In genomic region chr20:25039697-25040437, GRCh38 we compare ENCODE assay signal across 9 cellular contexts. TPM values are rescaled to one million over a fixed set of nuclear protein-coding genes. Genes with fewer than 3 reads are reported as not detected.
DNase-seq lines count a peak whose midpoint lies in the region; ATAC-seq and TF ChIP-seq lines count a peak whose summit lies in the region.
"Had no signal": no experiment of that assay in that cellular context is flagged by ENCODE, and none has a peak within 500 bp of the region (broad histone marks: within the 10 kb centered on the region; RNA-seq: fewer than 3 reads in every experiment).

No MANE protein-coding gene starts in this region.

- no peaks in the 10 kb centered on the region for H3K27me3 ChIP-seq in thoracic aorta (replicated peaks; ENCODE audit: insufficient read depth)
- no peaks in the 10 kb centered on the region for H3K27me3 ChIP-seq in Karpas-422 (ENCODE audit: low read length)

- H3K4me1 ChIP-seq in thoracic aorta (ENCODE audit: control insufficient read depth in 1 of 2, low read depth in 2 of 2), result peaks cover 86 to 97% of the 10 kb centered on the region in 2 donors
- H3K4me1 ChIP-seq in Karpas-422 (ENCODE audit: low read length), result peaks cover 38% of the 10 kb centered on the region

- H3K9me3 ChIP-seq in thoracic aorta, result no peaks in the 10 kb centered on the region
- H3K9me3 ChIP-seq in Karpas-422 (ENCODE audit: low read length), result no peaks in the 10 kb centered on the region

- no peaks in the 10 kb centered on the region for H3K36me3 Mint-ChIP-seq in chondrocyte (ENCODE audit: low read depth)

- TF ChIP-seq CTCF in chondrocyte (IDR thresholded peaks at IDR 0.05), result no peak
- no peak for TF ChIP-seq CTCF in lower leg skin (IDR thresholded peaks at IDR 0.05)
- TF ChIP-seq CTCF in thoracic aorta (IDR thresholded peaks at IDR 0.05), result peak; percentile 38

- no peak overlapping the region for H2AFZ ChIP-seq in Karpas-422 (ENCODE audit: low read length)

- H3K79me2 ChIP-seq in Karpas-422 (ENCODE audit: low read length), result no peaks in the 10 kb centered on the region

- H3K4me1 Mint-ChIP-seq in chondrocyte (ENCODE audit: low read depth), result peaks cover 43% of the 10 kb centered on the region

- H3K4me3 ChIP-seq in lower leg skin (ENCODE audit: low read depth, poor library complexity, severe bottlenecking), result no peak overlapping the region
- peak overlapping the region; percentile 38 for H3K4me3 ChIP-seq in thoracic aorta
- H3K4me3 ChIP-seq in Karpas-422 (ENCODE audit: low read length), result no peak overlapping the region

- H4K20me1 ChIP-seq in Karpas-422 (ENCODE audit: insufficient read depth, low read depth, low read length), result no peaks in the 10 kb centered on the region

- H3K36me3 ChIP-seq in thoracic aorta, result no peaks in the 10 kb centered on the region
- no peaks in the 10 kb centered on the region for H3K36me3 ChIP-seq in Karpas-422 (ENCODE audit: insufficient read depth, low read length)

- DNase-seq in NCI-H1105 (lab: John Stamatoyannopoulos, UW) (peak; percentile 56), chondrocyte (ENCODE audit: low spot score) (peak; percentile 85), lower leg skin (ENCODE audit: low spot score in 2 of 2) (peak; percentile 93 to 97), thoracic aorta (ENCODE audit: low spot score) (peak; percentile 63), Karpas-422 (no peak)
- DNase-seq: H7 had no signal

- intact Hi-C loops in lower leg skin (cut with DNase I; ENCODE audit: low total_unique reads), result loop anchor here (10.0 kb wide), 1 partner anchor 1625 kb away; no protein-coding TSS in a partner anchor

- H3K9me2 ChIP-seq in Karpas-422 (replicated peaks; ENCODE audit: insufficient read depth, low read length), result no peaks in the 10 kb centered on the region

- no peaks in the 10 kb centered on the region for H3K27me3 Mint-ChIP-seq in chondrocyte (ENCODE audit: low read depth)

- peak overlapping the region; percentile 69 for H3K27ac Mint-ChIP-seq in chondrocyte (ENCODE audit: unreplicated experiment)

- H3K4me3 Mint-ChIP-seq in chondrocyte (ENCODE audit: unreplicated experiment), result no peak overlapping the region

- no peak overlapping the region for H3K9ac ChIP-seq in Karpas-422 (ENCODE audit: low read length)

- no peak for TF ChIP-seq POLR2A in lower leg skin (IDR thresholded peaks at IDR 0.05)

- no peak overlapping the region for H3K4me2 ChIP-seq in Karpas-422 (ENCODE audit: low read depth, low read length, poor library complexity, severe bottlenecking)

- H3K9me3 Mint-ChIP-seq in chondrocyte (ENCODE audit: low read depth), result no peaks in the 10 kb centered on the region

- H3K27ac ChIP-seq in thoracic aorta (peak overlapping the region; percentile 95), Karpas-422 (ENCODE audit: low read length) (no peak overlapping the region)

- ATAC-seq in thoracic aorta (ENCODE audit: insufficient number of reproducible peaks, low FRiP score, low read depth) (peak; percentile 70), HG02610 (IDR thresholded peaks at IDR 0.05; ENCODE audit: unreplicated experiment) (no peak), GM18519 (IDR thresholded peaks at IDR 0.05; ENCODE audit: low FRiP score, unreplicated experiment) (no peak)

- 12 to 25% methylated on average over 9 of the region's 9 CpGs for WGBS in lower leg skin, 2 donors

RNA-seq across cellular contexts. Expression of gene ACSS1, which starts 18.1 kb away (rescaled TPM):
- total RNA-seq in chondrocyte (1.5 to 5.5 TPM (median 5.5 TPM) in 3 replicates), lower leg skin (10 to 100 TPM; 33.7 to 42.3 (median 38.4) TPM), thoracic aorta (10 to 100 TPM; 26.0 to 31.7 TPM)
- 2.3 and 8.5 TPM in 2 replicates for total RNA-seq in Karpas-422 (2014; rRNA removed; shearing (Covaris generic); ENCODE audit: low replicate concordance)
- total RNA-seq: H7 had no signal

RNA-seq across cellular contexts. Expression of gene VSX1, which starts 42.1 kb away (rescaled TPM):
- total RNA-seq in chondrocyte (not detected in 3 replicates), lower leg skin (not detected), thoracic aorta (not detected)
- total RNA-seq in Karpas-422 (2014; rRNA removed; shearing (Covaris generic); ENCODE audit: low replicate concordance), result not detected in 2 replicates
- total RNA-seq: H7; T-helper 1 cell treated with Interleukin-12 subunit alpha and Interleukin-12 subunit beta and Interleukin-4 antibody, amounts not matched to agents 30 ng/mL and 1 ng/mL, for 36 hours had no signal

RNA-seq across cellular contexts. Expression of gene APMAP, which starts 47.3 kb away (rescaled TPM):
- total RNA-seq in chondrocyte (77.7 to 82.2 TPM (median 79.9 TPM) in 3 replicates), lower leg skin (10 to 100 TPM; 34.4 to 88.7 (median 52.6) TPM), thoracic aorta (10 to 100 TPM; 38.4 to 44.0 TPM)
- 35.6 and 41.5 TPM in 2 replicates for total RNA-seq in Karpas-422 (2014; rRNA removed; shearing (Covaris generic); ENCODE audit: low replicate concordance)
